24 cellular contexts compared by ENCODE assay signal in the genomic region with DNA sequence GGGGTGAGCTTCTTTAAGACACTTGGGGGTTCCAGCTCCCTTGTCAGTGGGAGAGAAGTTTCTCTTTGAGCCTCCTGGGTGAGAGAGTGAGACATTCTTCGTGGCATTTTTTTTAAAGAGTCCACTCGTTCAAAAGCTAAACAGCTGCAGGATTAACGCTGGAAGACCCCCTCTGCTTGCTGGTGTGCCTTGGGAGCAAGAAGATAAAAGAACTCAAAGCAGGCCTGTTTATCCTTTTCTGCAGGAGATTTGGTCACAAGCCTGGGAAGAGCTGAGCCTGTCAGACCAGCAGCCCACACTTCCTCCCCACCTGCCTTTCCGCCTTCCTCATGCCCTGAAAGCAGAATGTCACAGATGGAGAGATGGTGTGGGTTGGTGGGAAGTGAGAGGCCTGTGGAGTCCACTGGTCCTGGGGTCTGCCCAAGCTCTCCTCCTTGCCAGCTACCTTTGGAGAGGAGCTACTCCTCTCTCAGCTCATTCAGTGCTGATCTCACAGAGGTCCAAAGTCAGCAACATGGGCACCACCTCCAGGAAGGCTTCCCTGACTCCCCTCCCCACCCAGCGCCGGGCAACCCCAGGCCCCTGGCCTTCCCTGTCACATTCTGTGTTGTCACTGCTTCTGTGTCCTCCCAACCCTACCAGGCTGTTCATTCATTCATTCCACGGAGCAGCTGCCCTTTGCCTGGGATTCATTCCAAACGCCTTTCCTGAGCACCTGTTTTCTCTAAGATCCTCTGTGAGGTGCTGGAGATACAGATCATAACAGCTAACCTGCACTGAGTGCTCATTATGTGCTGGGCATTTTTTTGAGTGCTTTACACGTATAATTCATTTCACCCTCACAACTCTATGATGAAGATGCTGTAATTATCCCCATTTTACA. TPM values are rescaled to one million over a fixed set of nuclear protein-coding genes. Genes with fewer than 3 reads are reported as not detected.
DNase-seq lines count a peak whose midpoint lies in the region; ATAC-seq and TF ChIP-seq lines count a peak whose summit lies in the region.
"Had no signal": no experiment of that assay in that cellular context is flagged by ENCODE, and none has a peak within 500 bp of the region (broad histone marks: within the 10 kb centered on the region; RNA-seq: fewer than 3 reads in every experiment).

No MANE protein-coding gene starts in this region.

- TF ChIP-seq CTCF in osteoblast (IDR thresholded peaks at IDR 0.05; ENCODE audit: extremely low read depth, low read depth, low read length): no peak

- no peak for ATAC-seq in HG03139 (IDR thresholded peaks at IDR 0.05; ENCODE audit: unreplicated experiment)
- ATAC-seq: body of pancreas, left ventricle myocardium superior, mucosa of descending colon had no signal

- H3K9me3 ChIP-seq in osteoblast (ENCODE audit: low read depth, low read length): no peaks in the 10 kb centered on the region
- H3K9me3 ChIP-seq: body of pancreas, mucosa of descending colon had no signal

- no peak overlapping the region for H3K4me2 ChIP-seq in osteoblast (ENCODE audit: insufficient read depth, low read length)
- H3K4me2 ChIP-seq: hepatocyte had no signal

- no peak overlapping the region for H3K4me3 ChIP-seq in osteoblast (ENCODE audit: insufficient read depth, low read length)
- H3K4me3 ChIP-seq: body of pancreas, GM23248, hepatocyte, mucosa of descending colon had no signal

- in situ Hi-C loops in KBM-7 (cut with MboI; ENCODE audit: low pct_unique_long_range_greater_than_20kb, low sequenced_read_pairs): no loop called here

- peaks cover 8% of the 10 kb centered on the region for H3K4me1 ChIP-seq in osteoblast (ENCODE audit: insufficient read depth, low read length)

- H3K27ac ChIP-seq in osteoblast (ENCODE audit: low read depth, low read length): no peak overlapping the region
- H3K27ac ChIP-seq: body of pancreas, GM23248 had no signal

- no peak overlapping the region for H2AFZ ChIP-seq in osteoblast (ENCODE audit: low read length)
- H2AFZ ChIP-seq: GM23248, hepatocyte had no signal

- H3K27me3 ChIP-seq in osteoblast (ENCODE audit: insufficient read depth, low read length): peaks cover 6% of the 10 kb centered on the region
- H3K27me3 ChIP-seq: body of pancreas had no signal

- DNase-seq in NCI-H1694 (lab: John Stamatoyannopoulos, UW) (peak; percentile 13), NCI-H1694 treated with DMSO at 0.1 percent for 48 hours (lab: John Stamatoyannopoulos, UW) (no peak), KBM-7 (peak; percentile 21), cerebellar nuclear complex (lab: John Stamatoyannopoulos, UW) (peak; percentile 83 to 86), osteoblast (ENCODE audit: insufficient read length, low spot score, missing footprints) (peak; percentile 15), SK-N-DZ (ENCODE audit: low spot score) (no peak), NCI-H226 (no peak)
- DNase-seq: 8988T; activated CD4-positive, alpha-beta T cell treated with anti-CD3 and anti-CD28 coated beads, Interleukin-2, amount 50 U/mL, for 1 hour; activated CD8-positive, alpha-beta memory T cell treated with anti-CD3 and anti-CD28 coated beads, Interleukin-2, amount 50 U/mL, for 48 hours; activated effector memory CD4-positive, alpha-beta T cell treated with Interleukin-2 at 50 U/mL for 16 hours; body of pancreas; cortex of kidney; GM23248; left ventricle myocardium superior; mucosa of descending colon; MV-4-11; NCI-H2081 treated with DMSO at 0.1 percent for 48 hours; NCI-H510A treated with DMSO at 0.1 percent for 48 hours; occipital lobe; retina; stimulated activated CD4-positive, alpha-beta T cell treated with anti-CD3 and anti-CD28 coated beads, Interleukin-12 subunit alpha, Interleukin-12 subunit beta, amount 100 ng/mL, for 4 hours had no signal

- peaks cover 10% of the 10 kb centered on the region for H4K20me1 ChIP-seq in osteoblast (ENCODE audit: insufficient read depth, low read length)

- H3K36me3 ChIP-seq in osteoblast (ENCODE audit: insufficient read depth, low read length): no peaks in the 10 kb centered on the region

- no peaks in the 10 kb centered on the region for H3K79me2 ChIP-seq in osteoblast (ENCODE audit: insufficient read depth, low read length)
- H3K79me2 ChIP-seq: hepatocyte had no signal

RNA-seq across cellular contexts. Expression of a gene that starts 6.7 kb away (rescaled TPM):
- total RNA-seq in osteoblast: 13.4 and 14.1 TPM in 2 replicates
- polyA plus RNA-seq in SK-N-DZ (2014; cell fraction: cytosol; rRNA removed): 1.9 and 2.7 TPM in 2 replicates
- 3.8 and 4.1 TPM in 2 replicates for polyA plus RNA-seq in SK-N-DZ (2014; cell fraction: nucleus; rRNA removed)

RNA-seq across cellular contexts. Expression of a gene that starts 43.0 kb away (rescaled TPM):
- total RNA-seq in osteoblast: 1,145 and 1,318 TPM in 2 replicates
- 72.3 and 87.9 TPM in 2 replicates for polyA plus RNA-seq in SK-N-DZ (2014; cell fraction: cytosol; rRNA removed)
- polyA plus RNA-seq in SK-N-DZ (2014; cell fraction: nucleus; rRNA removed): 29.8 and 41.3 TPM in 2 replicates

Comparison
In these comparisons a context has a peak if more than half of its experiments do, and no peak if none do; other contexts are left out.
1. DNase-seq: peak in NCI-H1694 (single experiment), KBM-7 (single experiment), cerebellar nuclear complex (2 of 2) and osteoblast (single experiment); none in NCI-H1694 treated with DMSO at 0.1 percent for 48 hours (single experiment), SK-N-DZ (single experiment) and NCI-H226 (single experiment).